ENCODE assay signal across 7 cellular contexts in the genomic region with DNA sequence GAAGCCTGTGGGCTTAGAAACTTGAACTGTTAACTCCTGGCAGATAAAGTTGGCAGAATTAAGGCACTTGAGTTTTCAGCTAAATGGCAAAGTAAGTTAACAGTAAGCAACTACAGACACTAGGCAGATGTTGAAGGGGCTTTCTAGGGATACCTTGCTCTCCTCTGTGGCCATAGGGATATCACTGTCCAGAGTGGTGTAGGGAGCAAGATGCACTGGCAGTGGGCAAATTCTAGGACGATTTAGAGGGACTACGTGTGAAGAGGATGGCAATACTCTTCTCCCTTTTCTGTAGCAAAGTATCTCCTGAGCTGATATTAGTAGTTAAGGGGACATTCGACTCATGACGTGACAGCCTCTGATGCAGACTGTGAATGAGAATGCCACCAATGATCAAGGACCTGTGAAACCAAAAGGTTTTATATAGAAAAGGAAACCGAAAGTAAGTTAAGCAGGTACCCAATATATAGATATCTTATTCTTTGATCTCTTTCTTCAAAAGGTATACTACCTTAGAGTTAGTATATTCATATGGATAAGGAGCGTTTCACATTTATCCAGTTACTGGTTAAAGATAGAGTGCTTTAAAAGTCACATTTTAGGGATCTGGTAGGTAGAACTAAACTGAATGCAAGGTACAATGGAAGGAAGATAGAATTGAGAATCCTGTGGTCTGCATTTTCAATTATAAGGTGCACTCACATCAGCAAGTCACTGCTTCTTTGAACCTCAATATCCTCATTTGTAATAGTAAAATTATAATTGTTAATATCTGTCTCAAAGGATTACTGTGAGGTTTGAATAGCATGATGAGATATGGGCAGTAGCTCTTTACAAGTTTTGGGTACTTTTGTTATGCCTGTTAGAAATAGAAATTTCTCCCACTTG.
DNase-seq lines count a peak whose midpoint lies in the region; ATAC-seq and TF ChIP-seq lines count a peak whose summit lies in the region.

No MANE protein-coding gene starts in this region.

- no peaks in the 10 kb centered on the region for H4K20me1 ChIP-seq in hepatocyte (ENCODE audit: insufficient read depth, poor library complexity, severe bottlenecking)

- H3K9me2 ChIP-seq in hepatocyte (replicated peaks; ENCODE audit: insufficient read depth), result no peaks in the 10 kb centered on the region

- H3K9me3 Mint-ChIP-seq in endothelial cell (ENCODE audit: unreplicated experiment), result no peaks in the 10 kb centered on the region

- no peaks in the 10 kb centered on the region for H3K4me1 ChIP-seq in hepatocyte (ENCODE audit: insufficient read depth)

- no peak overlapping the region for H3K27ac ChIP-seq in hepatocyte

- H3K27ac Mint-ChIP-seq in endothelial cell (ENCODE audit: unreplicated experiment), result no peak overlapping the region

- peaks cover 2% of the 10 kb centered on the region for H3K27me3 Mint-ChIP-seq in endothelial cell (ENCODE audit: unreplicated experiment)

- ATAC-seq in GM18519 (IDR thresholded peaks at IDR 0.05; ENCODE audit: low FRiP score, unreplicated experiment), result peak; percentile 85
- peak; percentile 73 for ATAC-seq in GM21723 (IDR thresholded peaks at IDR 0.05; ENCODE audit: unreplicated experiment)

- H3K36me3 Mint-ChIP-seq in endothelial cell (ENCODE audit: low read depth, unreplicated experiment), result no peaks in the 10 kb centered on the region

- H3K4me3 ChIP-seq in hepatocyte, result no peak overlapping the region

- no peak overlapping the region for H3K4me2 ChIP-seq in hepatocyte

- H3K9me3 ChIP-seq in hepatocyte (ENCODE audit: low read depth), result no peaks in the 10 kb centered on the region

- 91% methylated on average over 6 of the region's 6 CpGs for WGBS in hepatocyte (ENCODE audit: low lambda C conversion rate, missing lambda C conversion rate)

- H3K79me2 ChIP-seq in hepatocyte, result no peaks in the 10 kb centered on the region

- H3K27me3 ChIP-seq in hepatocyte, result no peaks in the 10 kb centered on the region

- no peak overlapping the region for H2AFZ ChIP-seq in hepatocyte

- TF ChIP-seq CTCF in hepatocyte (IDR thresholded peaks at IDR 0.05; ENCODE audit: poor library complexity) (no peak), endothelial cell (IDR thresholded peaks at IDR 0.05; ENCODE audit: unreplicated experiment) (no peak)

- no peaks in the 10 kb centered on the region for H3K36me3 ChIP-seq in hepatocyte (replicated peaks; ENCODE audit: insufficient read depth, low read depth)

- DNase-seq in HT1080 (ENCODE audit: low read depth) (peak; percentile 39), kidney tubule cell (ENCODE audit: low spot score) (peak; percentile 11), hepatocyte (ENCODE audit: low spot score) (no peak), endothelial cell (ENCODE audit: low spot score) (no peak)
- DNase-seq in stimulated activated naive CD4-positive, alpha-beta T cell (lab: John Stamatoyannopoulos, UW), result no peak

- H3K4me1 Mint-ChIP-seq in endothelial cell (ENCODE audit: unreplicated experiment), result no peaks in the 10 kb centered on the region

- no peak overlapping the region for H3K4me3 Mint-ChIP-seq in endothelial cell (ENCODE audit: unreplicated experiment)

Comparison
In these comparisons a context has a peak if more than half of its experiments do, and no peak if none do; other contexts are left out.
1. DNase-seq: peak in HT1080 (single experiment) and kidney tubule cell (single experiment); none in hepatocyte (single experiment), endothelial cell (single experiment) and stimulated activated naive CD4-positive, alpha-beta T cell (0 of 6).